Comparison of ENCODE assay signal across 13 cellular contexts in the genomic region with DNA sequence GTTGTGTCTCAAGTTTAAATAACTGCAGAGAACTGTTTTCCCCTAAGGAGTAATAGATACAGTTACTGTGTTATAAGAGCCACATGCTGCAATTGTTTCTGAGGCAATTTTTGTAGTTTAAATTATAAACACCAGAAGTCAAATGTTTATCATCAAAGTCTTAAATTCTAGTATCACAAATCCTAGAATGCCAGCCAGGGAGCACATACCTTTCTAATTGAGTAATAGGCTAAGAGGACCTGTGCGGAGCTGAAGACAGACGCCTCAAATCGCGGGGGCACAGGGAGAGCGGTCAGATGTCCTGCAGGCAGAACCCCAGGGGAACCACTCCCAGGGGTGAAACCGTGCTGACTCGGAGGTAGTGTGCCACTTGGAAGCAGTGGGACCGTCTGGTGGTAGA.
A peak's percentile ranks its signal among the peaks of the same experiment; 100 is the strongest.
DNase-seq lines count a peak whose midpoint lies in the region; TF ChIP-seq lines count a peak whose summit lies in the region.
"Had no signal": no experiment of that assay in that cellular context is flagged by ENCODE, and none has a peak within 500 bp of the region (broad histone marks: within the 10 kb centered on the region; RNA-seq: fewer than 3 reads in every experiment).

No MANE protein-coding gene starts in this region.

- H2BK120ac ChIP-seq in mesendoderm (ENCODE audit: low read depth, low read length) = no peak overlapping the region
- H2BK120ac ChIP-seq in neuronal stem cell (ENCODE audit: low read depth, low read length) = no peak overlapping the region

- H4K5ac ChIP-seq in mesendoderm (ENCODE audit: low read length) = no peak overlapping the region

- H3K4me3 ChIP-seq in AG04449 (ENCODE audit: low read depth, low read length) = peak overlapping the region; percentile 43
- no peak overlapping the region for H3K4me3 ChIP-seq in mesendoderm (ENCODE audit: low read length)
- no peak overlapping the region for H3K4me3 ChIP-seq in neuronal stem cell (ENCODE audit: low read length in 2 of 2)

- H3K27ac ChIP-seq in mesendoderm (ENCODE audit: low read depth, low read length) (no peak overlapping the region), neuronal stem cell (replicated peaks; ENCODE audit: low read length) (no peak overlapping the region)

- DNase-seq in AG04449 (ENCODE audit: low read depth, low spot score) (no peak), LHCN-M2 (ENCODE audit: low read depth) (peak; percentile 37), fibroblast of gingiva (ENCODE audit: low read depth) (peak; percentile 76), mesendoderm (peak; percentile 17), NCI-H774 (lab: John Stamatoyannopoulos, UW) (no peak), GM10266 (ENCODE audit: extremely low spot score) (no peak), NCI-H146 treated with DMSO at 0.1 percent for 48 hours (lab: John Stamatoyannopoulos, UW; ENCODE audit: unreplicated experiment) (no peak), neuronal stem cell (ENCODE audit: low spot score) (no peak)
- DNase-seq: activated CD4-positive, alpha-beta T cell treated with anti-CD3 and anti-CD28 coated beads for 36 hours; AML-193; GDM1; NCI-H1105 treated with DMSO at 0.1 percent for 48 hours; NCI-H748 treated with DMSO at 0.1 percent for 48 hours had no signal

- no peak overlapping the region for H2BK12ac ChIP-seq in neuronal stem cell (ENCODE audit: low read length)

- TF ChIP-seq CTCF in AG04449 (IDR thresholded peaks at IDR 0.05; ENCODE audit: insufficient read depth, low read length, missing control alignments) = no peak
- TF ChIP-seq CTCF in GM10266 (IDR thresholded peaks at IDR 0.05; ENCODE audit: control insufficient read depth, insufficient read depth, low read depth, missing control alignments) = no peak

- H3K18ac ChIP-seq in mesendoderm (ENCODE audit: low read length) (no peak overlapping the region), neuronal stem cell (ENCODE audit: low read length) (no peak overlapping the region)

- H3K4me1 ChIP-seq in mesendoderm (ENCODE audit: control insufficient read depth, low read depth, low read length) (peaks cover 2% of the 10 kb centered on the region), neuronal stem cell (ENCODE audit: control insufficient read depth in 2 of 2, insufficient read depth in 1 of 2, low read depth in 1 of 2, low read length in 2 of 2) (peaks cover 9 to 14% of the 10 kb centered on the region in 2 donors)

- H2BK15ac ChIP-seq in mesendoderm (replicated peaks; ENCODE audit: low read depth) (no peak overlapping the region), neuronal stem cell (ENCODE audit: low read length) (no peak overlapping the region)

- CTCF ChIA-PET in AG04449 (lab: Yijun Ruan, JAX) = interaction anchor here (0.8 to 1.7 kb wide), 6 partner anchors 9 to 73 kb away, joined by 3 to 5 read pairs (median 4); partner anchors contain the start of gene TNFRSF19

- H2AK5ac ChIP-seq in mesendoderm (ENCODE audit: low read length) (no peak overlapping the region), neuronal stem cell (ENCODE audit: low read depth, low read length) (no peak overlapping the region)

- no peaks in the 10 kb centered on the region for H3K27me3 ChIP-seq in mesendoderm (ENCODE audit: insufficient read depth, low read length, poor library complexity)
- no peaks in the 10 kb centered on the region for H3K27me3 ChIP-seq in neuronal stem cell (ENCODE audit: control insufficient read depth in 3 of 3, insufficient read depth in 3 of 3, low read depth in 1 of 3, low read length in 3 of 3)

- H4K8ac ChIP-seq in mesendoderm (ENCODE audit: low read depth, low read length) (no peak overlapping the region), neuronal stem cell (ENCODE audit: low read depth, low read length) (no peak overlapping the region)

- H3K79me1 ChIP-seq in mesendoderm (ENCODE audit: low read length) = no peaks in the 10 kb centered on the region
- no peaks in the 10 kb centered on the region for H3K79me1 ChIP-seq in neuronal stem cell (ENCODE audit: low read depth, low read length)

- H3K56ac ChIP-seq in mesendoderm (ENCODE audit: low read length) = peak overlapping the region; percentile 27

- H3K4me2 ChIP-seq in mesendoderm (ENCODE audit: low read length) (no peak overlapping the region), neuronal stem cell (ENCODE audit: insufficient read depth, low read length, poor library complexity, severe bottlenecking) (no peak overlapping the region)

- POLR2A ChIA-PET in AG04449 (lab: Yijun Ruan, JAX) = interaction anchor here (1.3 kb wide), 1 partner anchor 38 kb away, joined by 4 read pairs; no protein-coding TSS in a partner anchor

- H2AFZ ChIP-seq in neuronal stem cell (ENCODE audit: low read length) = no peak overlapping the region

- H3K79me2 ChIP-seq in mesendoderm (ENCODE audit: control insufficient read depth, insufficient read depth, low read length) = no peaks in the 10 kb centered on the region

- no peak overlapping the region for H4K91ac ChIP-seq in neuronal stem cell (ENCODE audit: low read depth, low read length, poor library complexity)

- H3K14ac ChIP-seq in neuronal stem cell (ENCODE audit: low read length) = no peak overlapping the region

- no CpG with 5 or more reads among the region's 8 CpGs for WGBS in mesendoderm (ENCODE audit: extremely low coverage, insufficient coverage, low lambda C conversion rate)
- WGBS in neuronal stem cell (ENCODE audit: extremely low coverage in 2 of 2, insufficient read length in 2 of 2, insufficient replicate concordance in 1 of 2), 2 donors = no CpG with 5 or more reads among the region's 8 CpGs

- H3K23ac ChIP-seq in mesendoderm (ENCODE audit: low read length) = no peak overlapping the region
- H3K23ac ChIP-seq in neuronal stem cell (ENCODE audit: low read depth, low read length, poor library complexity) = no peak overlapping the region

- no peaks in the 10 kb centered on the region for H3K9me3 ChIP-seq in neuronal stem cell (replicated peaks in 1 of 2; ENCODE audit: control insufficient read depth in 2 of 2, insufficient read depth in 1 of 2, low read depth in 1 of 2, low read length in 2 of 2)

- no peak overlapping the region for H2BK5ac ChIP-seq in mesendoderm (ENCODE audit: low read length)
- no peak overlapping the region for H2BK5ac ChIP-seq in neuronal stem cell (ENCODE audit: low read length)

- H3K36me3 ChIP-seq in mesendoderm (ENCODE audit: control insufficient read depth, insufficient read depth, low read length) (no peaks in the 10 kb centered on the region), neuronal stem cell (replicated peaks in 1 of 2; ENCODE audit: control insufficient read depth in 2 of 2, insufficient read depth in 2 of 2, low read length in 2 of 2) (no peaks in the 10 kb centered on the region)

- no peak overlapping the region for H3K9ac ChIP-seq in mesendoderm (ENCODE audit: low read length)
- no peak overlapping the region for H3K9ac ChIP-seq in neuronal stem cell (ENCODE audit: low read depth, low read length, poor library complexity)

- H3K4ac ChIP-seq in mesendoderm (ENCODE audit: low read depth, low read length) (no peak overlapping the region), neuronal stem cell (ENCODE audit: low read length) (no peak overlapping the region)

Comparison
In these comparisons a context has a peak if more than half of its experiments do, and no peak if none do; other contexts are left out.
1. DNase-seq: peak in LHCN-M2 (single experiment), fibroblast of gingiva (single experiment) and mesendoderm (single experiment); none in AG04449 (single experiment), NCI-H774 (single experiment), GM10266 (single experiment), NCI-H146 treated with DMSO at 0.1 percent for 48 hours (single experiment) and neuronal stem cell (single experiment).